In the genomic region with DNA sequence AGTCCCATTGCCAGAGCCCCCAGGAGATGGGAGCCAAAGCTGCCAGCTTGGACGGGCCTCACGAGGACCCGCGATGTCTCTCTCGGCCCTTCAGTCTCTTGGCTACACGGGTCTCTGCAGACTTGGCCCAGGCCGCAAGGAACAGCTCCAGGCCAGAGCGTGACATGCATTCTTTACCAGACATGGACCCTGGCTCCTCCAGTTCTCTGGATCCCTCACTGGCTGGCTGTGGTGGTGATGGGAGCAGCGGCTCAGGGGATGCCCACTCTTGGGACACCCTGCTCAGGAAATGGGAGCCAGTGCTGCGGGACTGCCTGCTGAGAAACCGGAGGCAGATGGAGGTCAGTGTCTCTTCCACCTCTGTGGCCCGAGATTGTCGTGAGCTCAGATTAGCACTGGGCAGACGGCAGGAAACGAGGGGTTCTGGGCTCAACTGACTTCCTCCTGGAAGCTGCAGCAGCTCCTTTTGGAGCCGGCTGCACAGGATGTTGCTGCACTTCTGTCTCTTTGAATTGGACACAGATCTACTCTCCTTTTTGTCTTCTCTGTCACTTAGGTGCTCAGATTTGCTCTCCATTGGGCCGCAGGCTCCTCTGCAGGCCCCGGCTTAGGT, we compare ENCODE assay signal across 2 cellular contexts.
TF ChIP-seq lines count a peak whose summit lies in the region.

No MANE protein-coding gene starts in this region.

TF ChIP-seq in SK-N-SH, 30 proteins besides CTCF, POLR2A, EP300 and RAD21 (continued from another document):
- TF ChIP-seq, protein P1, sequence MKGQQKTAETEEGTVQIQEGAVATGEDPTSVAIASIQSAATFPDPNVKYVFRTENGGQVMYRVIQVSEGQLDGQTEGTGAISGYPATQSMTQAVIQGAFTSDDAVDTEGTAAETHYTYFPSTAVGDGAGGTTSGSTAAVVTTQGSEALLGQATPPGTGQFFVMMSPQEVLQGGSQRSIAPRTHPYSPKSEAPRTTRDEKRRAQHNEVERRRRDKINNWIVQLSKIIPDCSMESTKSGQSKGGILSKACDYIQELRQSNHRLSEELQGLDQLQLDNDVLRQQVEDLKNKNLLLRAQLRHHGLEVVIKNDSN (IDR thresholded peaks at IDR 0.05; ENCODE audit: borderline replicate concordance, low read depth) = no peak

TF ChIP-seq in SK-N-SH treated with all-trans-retinoic acid at 6 μM for 48 hours, 23 proteins besides CTCF, POLR2A, EP300 and RAD21 (continued from another document):
- TF ChIP-seq, protein P2, sequence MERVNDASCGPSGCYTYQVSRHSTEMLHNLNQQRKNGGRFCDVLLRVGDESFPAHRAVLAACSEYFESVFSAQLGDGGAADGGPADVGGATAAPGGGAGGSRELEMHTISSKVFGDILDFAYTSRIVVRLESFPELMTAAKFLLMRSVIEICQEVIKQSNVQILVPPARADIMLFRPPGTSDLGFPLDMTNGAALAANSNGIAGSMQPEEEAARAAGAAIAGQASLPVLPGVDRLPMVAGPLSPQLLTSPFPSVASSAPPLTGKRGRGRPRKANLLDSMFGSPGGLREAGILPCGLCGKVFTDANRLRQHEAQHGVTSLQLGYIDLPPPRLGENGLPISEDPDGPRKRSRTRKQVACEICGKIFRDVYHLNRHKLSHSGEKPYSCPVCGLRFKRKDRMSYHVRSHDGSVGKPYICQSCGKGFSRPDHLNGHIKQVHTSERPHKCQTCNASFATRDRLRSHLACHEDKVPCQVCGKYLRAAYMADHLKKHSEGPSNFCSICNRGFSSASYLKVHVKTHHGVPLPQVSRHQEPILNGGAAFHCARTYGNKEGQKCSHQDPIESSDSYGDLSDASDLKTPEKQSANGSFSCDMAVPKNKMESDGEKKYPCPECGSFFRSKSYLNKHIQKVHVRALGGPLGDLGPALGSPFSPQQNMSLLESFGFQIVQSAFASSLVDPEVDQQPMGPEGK (CRISPR knock-in tag; IDR thresholded peaks at IDR 0.05; ENCODE audit: borderline replicate concordance) = no peak
- TF ChIP-seq ZNF70 (CRISPR knock-in tag; IDR thresholded peaks at IDR 0.05) (no peak), ZFP3 (CRISPR knock-in tag; IDR thresholded peaks at IDR 0.05) (no peak)
- TF ChIP-seq, protein P3, sequence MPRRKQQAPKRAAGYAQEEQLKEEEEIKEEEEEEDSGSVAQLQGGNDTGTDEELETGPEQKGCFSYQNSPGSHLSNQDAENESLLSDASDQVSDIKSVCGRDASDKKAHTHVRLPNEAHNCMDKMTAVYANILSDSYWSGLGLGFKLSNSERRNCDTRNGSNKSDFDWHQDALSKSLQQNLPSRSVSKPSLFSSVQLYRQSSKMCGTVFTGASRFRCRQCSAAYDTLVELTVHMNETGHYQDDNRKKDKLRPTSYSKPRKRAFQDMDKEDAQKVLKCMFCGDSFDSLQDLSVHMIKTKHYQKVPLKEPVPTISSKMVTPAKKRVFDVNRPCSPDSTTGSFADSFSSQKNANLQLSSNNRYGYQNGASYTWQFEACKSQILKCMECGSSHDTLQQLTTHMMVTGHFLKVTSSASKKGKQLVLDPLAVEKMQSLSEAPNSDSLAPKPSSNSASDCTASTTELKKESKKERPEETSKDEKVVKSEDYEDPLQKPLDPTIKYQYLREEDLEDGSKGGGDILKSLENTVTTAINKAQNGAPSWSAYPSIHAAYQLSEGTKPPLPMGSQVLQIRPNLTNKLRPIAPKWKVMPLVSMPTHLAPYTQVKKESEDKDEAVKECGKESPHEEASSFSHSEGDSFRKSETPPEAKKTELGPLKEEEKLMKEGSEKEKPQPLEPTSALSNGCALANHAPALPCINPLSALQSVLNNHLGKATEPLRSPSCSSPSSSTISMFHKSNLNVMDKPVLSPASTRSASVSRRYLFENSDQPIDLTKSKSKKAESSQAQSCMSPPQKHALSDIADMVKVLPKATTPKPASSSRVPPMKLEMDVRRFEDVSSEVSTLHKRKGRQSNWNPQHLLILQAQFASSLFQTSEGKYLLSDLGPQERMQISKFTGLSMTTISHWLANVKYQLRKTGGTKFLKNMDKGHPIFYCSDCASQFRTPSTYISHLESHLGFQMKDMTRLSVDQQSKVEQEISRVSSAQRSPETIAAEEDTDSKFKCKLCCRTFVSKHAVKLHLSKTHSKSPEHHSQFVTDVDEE (CRISPR knock-in tag; IDR thresholded peaks at IDR 0.05) = no peak
TF ChIP-seq in SK-N-SH treated with all-trans-retinoic acid at 6 μM for 48 hours: peak in this region for 0.
